Comparison of ENCODE assay signal across 1 cellular context in genomic region chr11:65497141-65498041, GRCh38.
A peak's percentile ranks its signal among the peaks of the same experiment; 100 is the strongest.
TF ChIP-seq lines count a peak whose summit lies in the region.

No MANE protein-coding gene starts in this region.

TF ChIP-seq in HepG2, 621 proteins besides CTCF, POLR2A, EP300 and RAD21 (continued from another document and continues in another):
- TF ChIP-seq, protein P1, sequence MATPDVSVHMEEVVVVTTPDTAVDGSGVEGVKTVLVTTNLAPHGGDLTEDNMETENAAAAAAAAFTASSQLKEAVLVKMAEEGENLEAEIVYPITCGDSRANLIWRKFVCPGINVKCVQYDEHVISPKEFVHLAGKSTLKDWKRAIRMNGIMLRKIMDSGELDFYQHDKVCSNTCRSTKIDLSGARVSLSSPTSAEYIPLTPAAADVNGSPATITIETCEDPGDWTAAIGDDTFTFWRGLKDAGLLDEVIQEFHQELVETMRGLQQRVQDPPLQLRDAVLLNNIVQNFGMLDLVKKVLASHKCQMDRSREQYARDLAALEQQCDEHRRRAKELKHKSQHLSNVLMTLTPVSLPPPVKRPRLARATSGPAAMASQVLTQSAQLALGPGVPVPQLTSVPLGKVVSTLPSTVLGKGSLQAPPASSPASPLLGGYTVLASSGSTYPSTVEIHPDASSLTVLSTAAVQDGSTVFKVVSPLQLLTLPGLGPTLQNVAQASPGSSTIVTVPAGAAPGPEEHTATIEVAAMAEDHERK (CRISPR knock-in tag; IDR thresholded peaks at IDR 0.05; ENCODE audit: low read depth), result peak; percentile 41
- TF ChIP-seq HNF1A (IDR thresholded peaks at IDR 0.05; ENCODE audit: low read depth) (no peak), HNF1A (CRISPR knock-in tag; IDR thresholded peaks at IDR 0.05; ENCODE audit: borderline replicate concordance) (peak; percentile 83), SOX13 (IDR thresholded peaks at IDR 0.05) (peak; percentile 95), SOX13 (CRISPR knock-in tag; conservative IDR thresholded peaks at IDR 0.05 in 1 of 2, IDR thresholded peaks at IDR 0.05 in 1 of 2) (peak in 1 of 2 experiments; percentile 85; a peak in 2 of 4 replicates), PREB (CRISPR knock-in tag; IDR thresholded peaks at IDR 0.05) (no peak), ZSCAN9 (CRISPR knock-in tag; IDR thresholded peaks at IDR 0.05; ENCODE audit: borderline replicate concordance) (peak; percentile 51; the same call in 1 of the 2 replicates), KIAA2018 (CRISPR knock-in tag; IDR thresholded peaks at IDR 0.05; ENCODE audit: borderline replicate concordance) (no peak), ZNF414 (CRISPR knock-in tag; IDR thresholded peaks at IDR 0.05) (peak; percentile 88), SSRP1 (CRISPR knock-in tag; IDR thresholded peaks at IDR 0.05) (no peak; the same call in 1 of the 2 replicates), SP2 (CRISPR knock-in tag; IDR thresholded peaks at IDR 0.05) (peak; percentile 16; the same call in 1 of the 2 replicates), TOPORS (CRISPR knock-in tag; IDR thresholded peaks at IDR 0.05) (no peak), MXD3 (CRISPR knock-in tag; IDR thresholded peaks at IDR 0.05) (peak; percentile 71), NCOR1 (IDR thresholded peaks at IDR 0.05; ENCODE audit: borderline replicate concordance, low read length) (no peak; the same call in 1 of the 2 replicates), MAF1 (CRISPR knock-in tag; IDR thresholded peaks at IDR 0.05; ENCODE audit: borderline replicate concordance) (peak; percentile 46; the same call in 1 of the 2 replicates), ZNF513 (CRISPR knock-in tag; conservative IDR thresholded peaks at IDR 0.05) (no peak), HBP1 (CRISPR knock-in tag; IDR thresholded peaks at IDR 0.05; ENCODE audit: low read depth) (no peak), SNAPC5 (CRISPR knock-in tag; IDR thresholded peaks at IDR 0.05; ENCODE audit: borderline replicate concordance) (no peak), GATA4 (IDR thresholded peaks at IDR 0.05; ENCODE audit: borderline replicate concordance, low read depth) (no peak), ZNF570 (CRISPR knock-in tag; IDR thresholded peaks at IDR 0.05; ENCODE audit: borderline replicate concordance) (no peak)
- TF ChIP-seq, protein P2, sequence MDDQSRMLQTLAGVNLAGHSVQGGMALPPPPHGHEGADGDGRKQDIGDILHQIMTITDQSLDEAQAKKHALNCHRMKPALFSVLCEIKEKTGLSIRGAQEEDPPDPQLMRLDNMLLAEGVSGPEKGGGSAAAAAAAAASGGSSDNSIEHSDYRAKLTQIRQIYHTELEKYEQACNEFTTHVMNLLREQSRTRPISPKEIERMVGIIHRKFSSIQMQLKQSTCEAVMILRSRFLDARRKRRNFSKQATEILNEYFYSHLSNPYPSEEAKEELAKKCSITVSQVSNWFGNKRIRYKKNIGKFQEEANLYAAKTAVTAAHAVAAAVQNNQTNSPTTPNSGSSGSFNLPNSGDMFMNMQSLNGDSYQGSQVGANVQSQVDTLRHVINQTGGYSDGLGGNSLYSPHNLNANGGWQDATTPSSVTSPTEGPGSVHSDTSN (CRISPR knock-in tag; IDR thresholded peaks at IDR 0.05; ENCODE audit: borderline replicate concordance), result no peak
- TF ChIP-seq, protein P3, sequence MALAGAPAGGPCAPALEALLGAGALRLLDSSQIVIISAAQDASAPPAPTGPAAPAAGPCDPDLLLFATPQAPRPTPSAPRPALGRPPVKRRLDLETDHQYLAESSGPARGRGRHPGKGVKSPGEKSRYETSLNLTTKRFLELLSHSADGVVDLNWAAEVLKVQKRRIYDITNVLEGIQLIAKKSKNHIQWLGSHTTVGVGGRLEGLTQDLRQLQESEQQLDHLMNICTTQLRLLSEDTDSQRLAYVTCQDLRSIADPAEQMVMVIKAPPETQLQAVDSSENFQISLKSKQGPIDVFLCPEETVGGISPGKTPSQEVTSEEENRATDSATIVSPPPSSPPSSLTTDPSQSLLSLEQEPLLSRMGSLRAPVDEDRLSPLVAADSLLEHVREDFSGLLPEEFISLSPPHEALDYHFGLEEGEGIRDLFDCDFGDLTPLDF (CRISPR knock-in tag; IDR thresholded peaks at IDR 0.05), result peak; percentile 91
- TF ChIP-seq, protein P4, sequence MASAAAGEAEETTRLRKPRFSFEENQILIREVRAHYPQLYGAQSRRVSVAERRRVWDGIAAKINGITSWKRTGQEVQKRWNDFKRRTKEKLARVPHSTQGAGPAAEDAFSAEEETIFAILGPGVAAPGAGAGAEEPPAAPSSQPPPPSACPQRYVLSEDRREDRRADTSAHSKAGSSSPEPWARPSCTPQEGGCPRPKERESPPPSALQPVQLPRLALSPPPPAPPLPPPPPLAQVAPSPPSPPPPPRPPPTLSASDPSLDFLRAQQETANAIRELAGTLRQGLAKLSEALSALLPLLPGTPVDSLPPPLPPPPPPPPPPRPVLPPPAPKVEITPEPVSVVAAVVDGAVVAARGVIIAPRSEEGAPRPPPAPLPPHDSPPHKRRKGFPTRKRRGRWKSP (CRISPR knock-in tag; IDR thresholded peaks at IDR 0.05), result peak; percentile 94
